In genomic region chr1:39368045-39368444, GRCh38 we compare ENCODE assay signal across 17 cellular contexts.
"Had no signal": no experiment of that assay in that cellular context is flagged by ENCODE, and none has a peak within 500 bp of the region (broad histone marks: within the 10 kb centered on the region; RNA-seq: fewer than 3 reads in every experiment).

No MANE protein-coding gene starts in this region.

- H3K27me3 ChIP-seq: SJCRH30 had no signal

- H3K27ac ChIP-seq: lower lobe of right lung, parathyroid adenoma, SJCRH30 had no signal

- H3K4me1 ChIP-seq: lower lobe of right lung, SJCRH30 had no signal

- H3K27me3 Mint-ChIP-seq: activated CD4-positive, alpha-beta memory T cell treated with anti-CD3 and anti-CD28 coated beads for 36 hours; activated naive CD8-positive, alpha-beta T cell; brain had no signal

- H3K27ac Mint-ChIP-seq: activated CD4-positive, alpha-beta memory T cell treated with anti-CD3 and anti-CD28 coated beads for 36 hours; activated naive CD8-positive, alpha-beta T cell; stimulated activated effector memory CD8-positive, alpha-beta T cell treated with anti-CD3 and anti-CD28 coated beads, Interleukin-12 subunit alpha, Interleukin-12 subunit beta, amount 100 ng/mL, for 72 hours had no signal

- H3K9me3 Mint-ChIP-seq: activated CD4-positive, alpha-beta memory T cell treated with anti-CD3 and anti-CD28 coated beads for 36 hours; brain; stimulated activated effector memory CD8-positive, alpha-beta T cell treated with anti-CD3 and anti-CD28 coated beads, Interleukin-12 subunit alpha, Interleukin-12 subunit beta, amount 100 ng/mL, for 72 hours had no signal

- H3K9me3 ChIP-seq: lower lobe of right lung, SJCRH30 had no signal

- H3K4me1 Mint-ChIP-seq: brain; stimulated activated effector memory CD8-positive, alpha-beta T cell treated with anti-CD3 and anti-CD28 coated beads, Interleukin-12 subunit alpha, Interleukin-12 subunit beta, amount 100 ng/mL, for 72 hours had no signal

- DNase-seq: activated CD4-positive, alpha-beta memory T cell treated with anti-CD3 and anti-CD28 coated beads for 36 hours; activated CD8-positive, alpha-beta memory T cell treated with anti-CD3 and anti-CD28 coated beads, Interleukin-2, amount 50 U/mL, for 4 hours; activated gamma-delta T cell treated with Interleukin-2 at 50 U/mL for 16 hours; amniotic stem cell; effector CD8-positive, alpha-beta T cell; foreskin melanocyte; head of caudate nucleus; left colon; lower lobe of right lung; SW 1271; T-helper 9 cell; trophoblast cell had no signal

- H3K4me3 Mint-ChIP-seq: activated CD4-positive, alpha-beta memory T cell treated with anti-CD3 and anti-CD28 coated beads for 36 hours; activated naive CD8-positive, alpha-beta T cell; brain; stimulated activated effector memory CD8-positive, alpha-beta T cell treated with anti-CD3 and anti-CD28 coated beads, Interleukin-12 subunit alpha, Interleukin-12 subunit beta, amount 100 ng/mL, for 72 hours had no signal

- ATAC-seq: left colon; lower lobe of right lung; stimulated activated effector memory CD8-positive, alpha-beta T cell treated with anti-CD3 and anti-CD28 coated beads, Interleukin-12 subunit alpha, Interleukin-12 subunit beta, amount 100 ng/mL, for 72 hours had no signal

- H3K4me3 ChIP-seq: lower lobe of right lung, SJCRH30 had no signal
